In the genomic region with DNA sequence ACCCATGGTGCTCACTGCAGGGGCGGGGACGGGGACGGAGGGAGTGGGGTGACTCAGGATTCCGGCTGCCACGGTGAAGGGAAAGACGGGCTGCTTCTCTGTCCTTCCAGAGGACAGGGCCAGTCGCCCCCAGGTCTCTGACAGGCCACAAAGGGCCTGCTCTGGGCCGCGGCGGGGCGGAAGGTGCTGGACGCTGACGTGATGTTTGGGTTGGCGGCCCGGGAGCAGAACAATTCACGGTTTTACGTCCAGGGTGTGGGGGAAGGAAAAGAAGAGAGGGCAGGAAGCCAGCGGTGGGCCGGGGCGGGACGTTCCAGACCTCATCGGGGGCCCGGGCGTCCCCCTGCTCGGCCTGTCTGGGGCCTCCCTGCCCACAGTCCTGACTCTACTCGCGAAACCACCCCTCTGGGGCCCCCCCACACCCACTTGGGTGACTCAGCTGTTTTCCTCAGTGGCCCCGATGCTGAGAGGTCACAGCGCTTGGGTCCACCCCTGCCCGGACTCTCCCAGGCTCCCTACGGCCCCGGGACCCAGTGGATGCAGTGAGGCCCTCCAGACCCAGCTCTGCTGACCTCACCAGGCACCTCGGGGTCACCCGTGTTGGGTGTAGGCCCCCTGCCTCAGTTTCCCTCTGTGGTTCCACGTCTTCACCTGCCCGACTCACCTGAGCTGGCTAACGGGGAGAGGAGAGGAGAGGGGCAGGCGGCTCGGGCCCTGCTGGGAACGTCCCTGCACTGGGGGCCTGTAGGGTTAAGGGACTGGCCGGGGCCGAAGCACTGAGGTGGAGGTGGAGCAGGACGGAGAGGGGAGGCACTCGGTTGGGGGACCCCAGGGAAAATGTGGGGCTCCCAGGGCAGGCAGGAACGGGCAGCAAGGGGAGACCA, we compare ENCODE assay signal across 8 cellular contexts. TPM values are rescaled to one million over a fixed set of nuclear protein-coding genes. Genes with fewer than 3 reads are reported as not detected.
DNase-seq lines count a peak whose midpoint lies in the region; ATAC-seq lines count a peak whose summit lies in the region.

No MANE protein-coding gene starts in this region.

- in situ Hi-C loops in GM23248 (cut with MboI): no loop called here

- H2AFZ ChIP-seq in GM23248: peak overlapping the region; percentile 17; the same call in 1 of the 2 replicates

- H3K27ac Mint-ChIP-seq in activated naive CD8-positive, alpha-beta T cell treated with anti-CD3 and anti-CD28 coated beads, Interleukin-2, amount 10 ng/mL, durations not matched to agents 7 days and 5 days: peak overlapping the region; percentile 16

- H3F3A ChIP-seq in GM23248 (ENCODE audit: insufficient read depth): no peaks in the 10 kb centered on the region

- peak overlapping the region; percentile 87 for H3K9ac ChIP-seq in GM23248

- no peaks in the 10 kb centered on the region for H3K9me3 Mint-ChIP-seq in activated naive CD8-positive, alpha-beta T cell treated with anti-CD3 and anti-CD28 coated beads, Interleukin-2, amount 10 ng/mL, durations not matched to agents 7 days and 5 days

- H4K20me1 ChIP-seq in GM23248 (ENCODE audit: insufficient read depth): no peaks in the 10 kb centered on the region

- H3K36me3 Mint-ChIP-seq in activated naive CD8-positive, alpha-beta T cell treated with anti-CD3 and anti-CD28 coated beads, Interleukin-2, amount 10 ng/mL, durations not matched to agents 7 days and 5 days: no peaks in the 10 kb centered on the region

- H3K4me3 ChIP-seq in GM23248: peak overlapping the region; percentile 58

- peak overlapping the region; percentile 89 for H3K27ac ChIP-seq in GM23248

- peaks cover 41% of the 10 kb centered on the region for H3K79me2 ChIP-seq in GM23248 (ENCODE audit: insufficient read depth)

- no peaks in the 10 kb centered on the region for H3K27me3 Mint-ChIP-seq in activated naive CD8-positive, alpha-beta T cell treated with anti-CD3 and anti-CD28 coated beads, Interleukin-2, amount 10 ng/mL, durations not matched to agents 7 days and 5 days

- H3K9me3 ChIP-seq in GM23248 (ENCODE audit: low read depth): no peaks in the 10 kb centered on the region

- ATAC-seq in activated naive CD8-positive, alpha-beta T cell treated with anti-CD3 and anti-CD28 coated beads, Interleukin-2, amount 10 ng/mL, durations not matched to agents 7 days and 5 days (ENCODE audit: low read depth): peak; percentile 31
- ATAC-seq in HG02798 (IDR thresholded peaks at IDR 0.05; ENCODE audit: poor library complexity, unreplicated experiment) (no peak), GM21390 (IDR thresholded peaks at IDR 0.05; ENCODE audit: unreplicated experiment) (no peak)

- H3K4me1 ChIP-seq in GM23248 (ENCODE audit: insufficient read depth): peaks cover 12% of the 10 kb centered on the region

- no peaks in the 10 kb centered on the region for H3K9me2 ChIP-seq in GM23248 (ENCODE audit: insufficient read depth)

- H3K36me3 ChIP-seq in GM23248 (ENCODE audit: low read depth): no peaks in the 10 kb centered on the region

- peaks cover 9% of the 10 kb centered on the region for H3K4me1 Mint-ChIP-seq in activated naive CD8-positive, alpha-beta T cell treated with anti-CD3 and anti-CD28 coated beads, Interleukin-2, amount 10 ng/mL, durations not matched to agents 7 days and 5 days

- DNase-seq in GM23248: peak; percentile 85
- peak; percentile 63 for DNase-seq in activated naive CD8-positive, alpha-beta T cell treated with anti-CD3 and anti-CD28 coated beads, Interleukin-2, amount 10 ng/mL, durations not matched to agents 7 days and 5 days
- DNase-seq in iris pigment epithelial cell (ENCODE audit: low read depth): peak; percentile 76
- peak; percentile 12 to 22 for DNase-seq in stimulated activated CD4-positive, alpha-beta T cell treated with anti-CD3 and anti-CD28 coated beads, Interleukin-4, amount 100 ng/mL, for 4 hours
- no peak for DNase-seq in NCI-H146 treated with DMSO at 0.1 percent for 48 hours (lab: John Stamatoyannopoulos, UW; ENCODE audit: unreplicated experiment)
- DNase-seq in iPS-NIHi7 (ENCODE audit: extremely low spot score): no peak

- 23 to 47% methylated on average over 18 to 45 of the region's 45 CpGs for WGBS in GM23248 (ENCODE audit: low coverage in 1 of 2, low lambda C conversion rate in 2 of 2, missing lambda C conversion rate in 2 of 2), 2 experiments

- peak overlapping the region; percentile 52 for H3K4me3 Mint-ChIP-seq in activated naive CD8-positive, alpha-beta T cell treated with anti-CD3 and anti-CD28 coated beads, Interleukin-2, amount 10 ng/mL, durations not matched to agents 7 days and 5 days

- H3K27me3 ChIP-seq in GM23248 (replicated peaks; ENCODE audit: insufficient read depth): no peaks in the 10 kb centered on the region

- POLR2A ChIA-PET in activated naive CD8-positive, alpha-beta T cell treated with anti-CD3 and anti-CD28 coated beads, Interleukin-2, amount 10 ng/mL, durations not matched to agents 7 days and 5 days (lab: Charles Lee): interaction anchor here (1.0 to 1.3 kb wide), 2 partner anchors 17 to 19 kb away, joined by 4 read pairs; no protein-coding TSS in a partner anchor

- peak overlapping the region; percentile 54 for H3K4me2 ChIP-seq in GM23248 (ENCODE audit: unreplicated experiment)

RNA-seq across cellular contexts. Expression of gene PIP5K1C, which starts 29.2 kb away (rescaled TPM):
- 34.0 and 43.1 TPM in 2 replicates for total RNA-seq in GM23248 (2014; rRNA removed; shearing (Covaris generic))
- polyA plus RNA-seq in GM23248 (2016; fragmentation: Nextera tagmentation; extraction: Ambion mirVana): 31.2 and 33.5 TPM in 2 replicates
- total RNA-seq in activated naive CD8-positive, alpha-beta T cell treated with anti-CD3 and anti-CD28 coated beads, Interleukin-2, amount 10 ng/mL, durations not matched to agents 7 days and 5 days: 10 to 100 TPM; 18.9 to 23.5 TPM

RNA-seq across cellular contexts. Expression of gene TJP3, which starts 37.1 kb away (rescaled TPM):
- total RNA-seq in GM23248 (2014; rRNA removed; shearing (Covaris generic)): not detected in 2 replicates
- not detected in 2 replicates for polyA plus RNA-seq in GM23248 (2016; fragmentation: Nextera tagmentation; extraction: Ambion mirVana)
- total RNA-seq in activated naive CD8-positive, alpha-beta T cell treated with anti-CD3 and anti-CD28 coated beads, Interleukin-2, amount 10 ng/mL, durations not matched to agents 7 days and 5 days: 1 to 10 TPM; 5.2 to 7.6 TPM

RNA-seq across cellular contexts. Expression of gene CACTIN, which starts 44.4 kb away (rescaled TPM):
- total RNA-seq in GM23248 (2014; rRNA removed; shearing (Covaris generic)): 29.1 and 39.0 TPM in 2 replicates
- polyA plus RNA-seq in GM23248 (2016; fragmentation: Nextera tagmentation; extraction: Ambion mirVana): 6.9 and 8.7 TPM in 2 replicates
- total RNA-seq in activated naive CD8-positive, alpha-beta T cell treated with anti-CD3 and anti-CD28 coated beads, Interleukin-2, amount 10 ng/mL, durations not matched to agents 7 days and 5 days: 10 to 100 TPM; 36.8 to 40.8 TPM

Comparison
In these comparisons a context has a peak if more than half of its experiments do, and no peak if none do; other contexts are left out.
1. DNase-seq: peak in GM23248 (single experiment), activated naive CD8-positive, alpha-beta T cell treated with anti-CD3 and anti-CD28 coated beads, Interleukin-2, amount 10 ng/mL, durations not matched to agents 7 days and 5 days (single experiment), iris pigment epithelial cell (single experiment) and stimulated activated CD4-positive, alpha-beta T cell treated with anti-CD3 and anti-CD28 coated beads, Interleukin-4, amount 100 ng/mL, for 4 hours (2 of 2); none in NCI-H146 treated with DMSO at 0.1 percent for 48 hours (single experiment) and iPS-NIHi7 (single experiment).